In genomic region chr3:48598323-48599076, GRCh38 we compare ENCODE assay signal across 9 cellular contexts. TPM values are rescaled to one million over a fixed set of nuclear protein-coding genes. Genes with fewer than 3 reads are reported as not detected.
A peak's percentile ranks its signal among the peaks of the same experiment; 100 is the strongest.
DNase-seq lines count a peak whose midpoint lies in the region; ATAC-seq and TF ChIP-seq lines count a peak whose summit lies in the region.
"Had no signal": no experiment of that assay in that cellular context is flagged by ENCODE, and none has a peak within 500 bp of the region (broad histone marks: within the 10 kb centered on the region; RNA-seq: fewer than 3 reads in every experiment).

No MANE protein-coding gene starts in this region.

- no peak for ATAC-seq in activated CD4-positive, alpha-beta T cell treated with anti-CD3 and anti-CD28 coated beads for 36 hours
- no peak for ATAC-seq in activated CD8-positive, alpha-beta T cell treated with anti-CD3 and anti-CD28 coated beads for 36 hours

- 5 to 7% (median 7%) methylated on average over 5 of the region's 5 CpGs for WGBS in ovary, 3 donors

- H3K27ac Mint-ChIP-seq in activated CD4-positive, alpha-beta T cell treated with anti-CD3 and anti-CD28 coated beads for 36 hours, result no peak overlapping the region
- no peak overlapping the region for H3K27ac Mint-ChIP-seq in activated CD8-positive, alpha-beta T cell treated with anti-CD3 and anti-CD28 coated beads for 36 hours

- peak overlapping the region; percentile 75 for H3K4me2 ChIP-seq in BLaER1

- H3K4me3 ChIP-seq in BLaER1 (no peak overlapping the region), SJSA1 (no peak overlapping the region), fibroblast of the aortic adventitia (ENCODE audit: low read depth, low read length) (no peak overlapping the region), ovary (no peak overlapping the region)

- H3K9me3 Mint-ChIP-seq in activated CD4-positive, alpha-beta T cell treated with anti-CD3 and anti-CD28 coated beads for 36 hours (ENCODE audit: low read depth), result no peaks in the 10 kb centered on the region
- H3K9me3 Mint-ChIP-seq in activated CD8-positive, alpha-beta T cell treated with anti-CD3 and anti-CD28 coated beads for 36 hours, result no peaks in the 10 kb centered on the region

- no peak for TF ChIP-seq EP300 in ovary (IDR thresholded peaks at IDR 0.05)

- H3K27me3 Mint-ChIP-seq in activated CD4-positive, alpha-beta T cell treated with anti-CD3 and anti-CD28 coated beads for 36 hours, result peaks cover 10% of the 10 kb centered on the region
- peaks cover 7% of the 10 kb centered on the region for H3K27me3 Mint-ChIP-seq in activated CD8-positive, alpha-beta T cell treated with anti-CD3 and anti-CD28 coated beads for 36 hours

- H4K20me1 ChIP-seq in BLaER1, result peaks cover 92% of the 10 kb centered on the region

- H3K4me1 ChIP-seq in BLaER1 (peaks cover 31% of the 10 kb centered on the region), SJSA1 (replicated peaks) (peaks cover 75% of the 10 kb centered on the region), ovary (ENCODE audit: insufficient read depth) (peaks cover 30% of the 10 kb centered on the region)

- H3K36me3 ChIP-seq in BLaER1, result peaks cover 70% of the 10 kb centered on the region
- peaks cover 78% of the 10 kb centered on the region for H3K36me3 ChIP-seq in SJSA1
- no peaks in the 10 kb centered on the region for H3K36me3 ChIP-seq in ovary

- POLR2A ChIA-PET in activated CD4-positive, alpha-beta T cell treated with anti-CD3 and anti-CD28 coated beads for 36 hours (lab: Charles Lee), result interaction anchor here (0.7 to 1.0 kb wide), 2 partner anchors 11 to 159 kb away, joined by 3 read pairs; partner anchors contain the start of genes CCDC51 and UQCRC1
- POLR2A ChIA-PET in activated CD8-positive, alpha-beta T cell treated with anti-CD3 and anti-CD28 coated beads for 36 hours (lab: Charles Lee), result interaction anchor here (0.8 to 1.4 kb wide), 2 partner anchors 37 to 86 kb away, joined by 3 read pairs; partner anchors contain the start of gene SLC26A6

- DNase-seq in SJSA1 (ENCODE audit: low read depth in 1 of 2, low spot score in 2 of 2), result peak; percentile 96 to 98
- peak; percentile 86 for DNase-seq in fibroblast of the aortic adventitia (ENCODE audit: low read depth)
- peak; percentile 81 to 92 (median 89) for DNase-seq in ovary
- DNase-seq in activated CD4-positive, alpha-beta T cell treated with anti-CD3 and anti-CD28 coated beads for 36 hours, result no peak
- DNase-seq in activated CD8-positive, alpha-beta T cell treated with anti-CD3 and anti-CD28 coated beads for 36 hours, result no peak
- DNase-seq in GDM1 (lab: John Stamatoyannopoulos, UW), result no peak
- no peak for DNase-seq in NCI-H1436 treated with DMSO at 0.1 percent for 48 hours (lab: John Stamatoyannopoulos, UW)

- H3K4me3 Mint-ChIP-seq in activated CD4-positive, alpha-beta T cell treated with anti-CD3 and anti-CD28 coated beads for 36 hours, result no peak overlapping the region
- H3K4me3 Mint-ChIP-seq in activated CD8-positive, alpha-beta T cell treated with anti-CD3 and anti-CD28 coated beads for 36 hours, result no peak overlapping the region

- H3K36me3 Mint-ChIP-seq in activated CD4-positive, alpha-beta T cell treated with anti-CD3 and anti-CD28 coated beads for 36 hours (ENCODE audit: low read depth), result peaks cover 32% of the 10 kb centered on the region
- H3K36me3 Mint-ChIP-seq in activated CD8-positive, alpha-beta T cell treated with anti-CD3 and anti-CD28 coated beads for 36 hours (ENCODE audit: low read depth), result peaks cover 22% of the 10 kb centered on the region

- CTCF ChIA-PET in activated CD4-positive, alpha-beta T cell treated with anti-CD3 and anti-CD28 coated beads for 36 hours (lab: Charles Lee), result no interaction called here
- CTCF ChIA-PET in activated CD8-positive, alpha-beta T cell treated with anti-CD3 and anti-CD28 coated beads for 36 hours (lab: Charles Lee), result interaction anchor here (0.6 to 1.6 kb wide), 3 partner anchors 17 to 41 kb away, joined by 3 to 4 read pairs (median 3); partner anchors contain the start of gene SLC26A6

- H3K9ac ChIP-seq in BLaER1, result peak overlapping the region; percentile 58; the same call in 1 of the 2 replicates

- H3K9me3 ChIP-seq in BLaER1, result no peaks in the 10 kb centered on the region
- no peaks in the 10 kb centered on the region for H3K9me3 ChIP-seq in SJSA1 (replicated peaks)
- no peaks in the 10 kb centered on the region for H3K9me3 ChIP-seq in ovary

- TF ChIP-seq POLR2A in ovary (IDR thresholded peaks at IDR 0.05), result no peak

- TF ChIP-seq CTCF in fibroblast of the aortic adventitia (IDR thresholded peaks at IDR 0.05; ENCODE audit: insufficient read depth, low read length) (no peak), ovary (IDR thresholded peaks at IDR 0.05) (peak in 1 of 3 donors; percentile 24)
- TF ChIP-seq CTCF in activated CD8-positive, alpha-beta T cell treated with anti-CD3 and anti-CD28 coated beads for 36 hours (IDR thresholded peaks at IDR 0.05), result no peak

- H3K27me3 ChIP-seq in BLaER1 (peaks cover 36% of the 10 kb centered on the region), SJSA1 (replicated peaks) (no peaks in the 10 kb centered on the region), ovary (no peaks in the 10 kb centered on the region)

- H3K4me1 Mint-ChIP-seq in activated CD4-positive, alpha-beta T cell treated with anti-CD3 and anti-CD28 coated beads for 36 hours, result no peaks in the 10 kb centered on the region
- peaks cover 5% of the 10 kb centered on the region for H3K4me1 Mint-ChIP-seq in activated CD8-positive, alpha-beta T cell treated with anti-CD3 and anti-CD28 coated beads for 36 hours (ENCODE audit: low read depth)

- intact Hi-C loops in ovary (cut with DNase I), result no loop called here
- intact Hi-C loops in activated CD4-positive, alpha-beta T cell treated with anti-CD3 and anti-CD28 coated beads for 36 hours (cut with DNase I, micrococcal nuclease), result no loop called here
- intact Hi-C loops in activated CD8-positive, alpha-beta T cell treated with anti-CD3 and anti-CD28 coated beads for 36 hours (cut with micrococcal nuclease), result no loop called here

- peak overlapping the region; percentile 46 for H3K27ac ChIP-seq in BLaER1
- H3K27ac ChIP-seq in SJSA1, result peak overlapping the region; percentile 95
- peak overlapping the region; percentile 73 to 74 for H3K27ac ChIP-seq in ovary

RNA-seq across cellular contexts. Expression of gene COL7A1, which starts 3.4 kb away (rescaled TPM):
- 86.6 and 136 TPM in 2 replicates for total RNA-seq in SJSA1 (2014; rRNA removed; shearing (Covaris generic))
- total RNA-seq in fibroblast of the aortic adventitia (ENCODE audit: low replicate concordance) (8.6 and 10.2 TPM in 2 replicates), ovary (10 to 100 TPM in 1 of 7 donors, 1 to 10 TPM in 6; 5.1 to 13.1 (median 8.3) TPM)
- polyA plus RNA-seq in ovary, result 10 to 100 TPM in 1 of 2 donors, 1 to 10 TPM in 1; 1.1 to 18.4 TPM
- under 1 TPM; 0.65 to 0.85 TPM for total RNA-seq in activated CD4-positive, alpha-beta T cell treated with anti-CD3 and anti-CD28 coated beads for 36 hours
- total RNA-seq in activated CD8-positive, alpha-beta T cell treated with anti-CD3 and anti-CD28 coated beads for 36 hours, result 1 to 10 TPM; 1.6 to 2.2 TPM

RNA-seq across cellular contexts. Expression of gene UQCRC1, which starts 10.9 kb away (rescaled TPM):
- total RNA-seq in SJSA1 (2014; rRNA removed; shearing (Covaris generic)), result 377 and 397 TPM in 2 replicates
- total RNA-seq in fibroblast of the aortic adventitia (ENCODE audit: low replicate concordance) (97.2 and 196 TPM in 2 replicates), ovary (100 to 1,000 TPM; 102 to 153 (median 113) TPM)
- 100 to 1,000 TPM; 118 to 141 TPM for polyA plus RNA-seq in ovary
- 100 to 1,000 TPM; 205 to 231 TPM for total RNA-seq in activated CD4-positive, alpha-beta T cell treated with anti-CD3 and anti-CD28 coated beads for 36 hours
- 100 to 1,000 TPM; 240 to 256 TPM for total RNA-seq in activated CD8-positive, alpha-beta T cell treated with anti-CD3 and anti-CD28 coated beads for 36 hours

RNA-seq across cellular contexts. Expression of gene TMEM89, which starts 23.1 kb away (rescaled TPM):
- not detected in 2 replicates for total RNA-seq in SJSA1 (2014; rRNA removed; shearing (Covaris generic))
- total RNA-seq in fibroblast of the aortic adventitia (ENCODE audit: low replicate concordance), result not detected in 2 replicates
- not detected for total RNA-seq in ovary
- not detected for polyA plus RNA-seq in ovary
- under 1 TPM in 1 of 2 experiments, not detected in 1; 0.30 TPM for total RNA-seq in activated CD4-positive, alpha-beta T cell treated with anti-CD3 and anti-CD28 coated beads for 36 hours
- under 1 TPM in 1 of 2 experiments, not detected in 1; 0.43 TPM for total RNA-seq in activated CD8-positive, alpha-beta T cell treated with anti-CD3 and anti-CD28 coated beads for 36 hours
- polyA plus RNA-seq: adipose tissue had no signal

RNA-seq across cellular contexts. Expression of gene UCN2, which starts 34.9 kb away (rescaled TPM):
- 10.1 and 12.1 TPM in 2 replicates for total RNA-seq in SJSA1 (2014; rRNA removed; shearing (Covaris generic))
- 0.54 TPM in 1 of 2 replicates, not detected in the other for total RNA-seq in fibroblast of the aortic adventitia (ENCODE audit: low replicate concordance)
- under 1 TPM in 3 of 7 donors, not detected in 4; 0.18 to 0.22 (median 0.20) TPM for total RNA-seq in ovary
- polyA plus RNA-seq in ovary, result under 1 TPM in 1 of 2 donors, not detected in 1; 0.18 TPM
- not detected for total RNA-seq in activated CD4-positive, alpha-beta T cell treated with anti-CD3 and anti-CD28 coated beads for 36 hours
- not detected for total RNA-seq in activated CD8-positive, alpha-beta T cell treated with anti-CD3 and anti-CD28 coated beads for 36 hours

RNA-seq across cellular contexts. Expression of gene SLC26A6, which starts 36.8 kb away (rescaled TPM):
- 10.6 and 16.4 TPM in 2 replicates for total RNA-seq in SJSA1 (2014; rRNA removed; shearing (Covaris generic))
- total RNA-seq in fibroblast of the aortic adventitia (ENCODE audit: low replicate concordance), result 11.6 and 19.5 TPM in 2 replicates
- total RNA-seq in ovary, result 10 to 100 TPM in 4 of 7 donors, 1 to 10 TPM in 3; 7.9 to 19.1 (median 10.5) TPM
- 10 to 100 TPM in 1 of 2 donors, 1 to 10 TPM in 1; 8.7 to 14.5 TPM for polyA plus RNA-seq in ovary
- 10 to 100 TPM; 35.0 to 38.5 TPM for total RNA-seq in activated CD4-positive, alpha-beta T cell treated with anti-CD3 and anti-CD28 coated beads for 36 hours
- 10 to 100 TPM; 41.3 to 45.0 TPM for total RNA-seq in activated CD8-positive, alpha-beta T cell treated with anti-CD3 and anti-CD28 coated beads for 36 hours

Comparison
In these comparisons a context has a peak if more than half of its experiments do, and no peak if none do; other contexts are left out.
1. DNase-seq: peak in SJSA1 (2 of 2), fibroblast of the aortic adventitia (single experiment) and ovary (5 of 5); none in activated CD4-positive, alpha-beta T cell treated with anti-CD3 and anti-CD28 coated beads for 36 hours (single experiment), activated CD8-positive, alpha-beta T cell treated with anti-CD3 and anti-CD28 coated beads for 36 hours (single experiment), GDM1 (single experiment) and NCI-H1436 treated with DMSO at 0.1 percent for 48 hours (single experiment).
2. Peak in every context shown above with its lines, with median percentiles within 50 percentile points of each other: H3K27ac ChIP-seq.